In genomic region chr11:18390088-18390487, GRCh38 we compare ENCODE assay signal across 32 cellular contexts. TPM values are rescaled to one million over a fixed set of nuclear protein-coding genes. Genes with fewer than 3 reads are reported as not detected.
"Had no signal": no experiment of that assay in that cellular context is flagged by ENCODE, and none has a peak within 500 bp of the region (broad histone marks: within the 10 kb centered on the region; RNA-seq: fewer than 3 reads in every experiment).

No MANE protein-coding gene starts in this region.

- H3K27ac ChIP-seq: adrenal gland, body of pancreas, SJCRH30, SK-N-MC had no signal

- H3K9me3 ChIP-seq: adrenal gland, body of pancreas, SJCRH30 had no signal

- H3K4me3 ChIP-seq: adrenal gland, body of pancreas, SJCRH30, SK-N-MC had no signal

- H3K36me3 ChIP-seq: adrenal gland, SJCRH30 had no signal

- H3K27me3 ChIP-seq: adrenal gland, body of pancreas, SJCRH30 had no signal

- DNase-seq: activated CD4-positive, alpha-beta T cell treated with anti-CD3 and anti-CD28 coated beads, Interleukin-2, amount 10 ng/mL, durations not matched to agents 24 days and 14 days; activated CD4-positive, alpha-beta T cell treated with anti-CD3 and anti-CD28 coated beads, Interleukin-2, amount 50 U/mL, for 4 hours; activated CD8-positive, alpha-beta T cell treated with anti-CD3 and anti-CD28 coated beads for 36 hours; activated effector memory CD4-positive, alpha-beta T cell treated with anti-CD3 and anti-CD28 coated beads, Interleukin-2, amount 50 U/mL, for 16 hours; activated naive CD4-positive, alpha-beta T cell; activated naive CD4-positive, alpha-beta T cell treated with anti-CD3 and anti-CD28 coated beads, Interleukin-2, amount 50 U/mL, for 16 hours; activated T-cell treated with anti-CD3 and anti-CD28 coated beads, Interleukin-2, amount 50 U/mL, for 1 hour; activated T-cell treated with anti-CD3 and anti-CD28 coated beads, Interleukin-2, amount 50 U/mL, for 72 hours; adrenal gland; body of pancreas; caudate nucleus; cerebellar nuclear complex; NCI-H1105; NCI-H1417 treated with DMSO at 0.1 percent for 48 hours; NCI-H1930; NCI-H2081 treated with DMSO at 0.1 percent for 48 hours; NCI-H226; NCI-H446 treated with DMSO at 0.1 percent for 48 hours; NCI-H524; SHP77; SJCRH30 had no signal

- ATAC-seq: activated CD8-positive, alpha-beta T cell treated with anti-CD3 and anti-CD28 coated beads for 36 hours; activated T-cell treated with anti-CD3 and anti-CD28 coated beads, Interleukin-2, amount 50 U/mL, for 72 hours; activated T-helper 17 cell treated with anti-CD3 and anti-CD28 coated beads, Interleukin-2, amount 50 U/mL, for 72 hours; body of pancreas; Panc1 had no signal

- H3K27ac Mint-ChIP-seq: activated CD4-positive, alpha-beta T cell treated with anti-CD3 and anti-CD28 coated beads, Interleukin-2, amount 10 ng/mL, durations not matched to agents 24 days and 14 days; activated CD8-positive, alpha-beta T cell treated with anti-CD3 and anti-CD28 coated beads for 36 hours; activated T-cell treated with anti-CD3 and anti-CD28 coated beads, Interleukin-2, amount 50 U/mL, for 72 hours; activated T-helper 17 cell treated with anti-CD3 and anti-CD28 coated beads, Interleukin-2, amount 50 U/mL, for 72 hours; T-helper 2 cell treated with Interferon-gamma antibody and Interleukin-4, amounts not matched to agents 5 μg/mL and 100 μg/mL, for 36 hours had no signal

- FAIRE-seq: astrocyte, bronchial epithelial cell, TTC549 had no signal

- H3K9me3 Mint-ChIP-seq: activated CD4-positive, alpha-beta T cell treated with anti-CD3 and anti-CD28 coated beads, Interleukin-2, amount 10 ng/mL, durations not matched to agents 24 days and 14 days; activated CD8-positive, alpha-beta T cell treated with anti-CD3 and anti-CD28 coated beads for 36 hours; activated T-cell treated with anti-CD3 and anti-CD28 coated beads, Interleukin-2, amount 50 U/mL, for 72 hours; activated T-helper 17 cell treated with anti-CD3 and anti-CD28 coated beads, Interleukin-2, amount 50 U/mL, for 72 hours; T-helper 2 cell treated with Interferon-gamma antibody and Interleukin-4, amounts not matched to agents 5 μg/mL and 100 μg/mL, for 36 hours had no signal

- H3K4me3 Mint-ChIP-seq: activated CD4-positive, alpha-beta T cell treated with anti-CD3 and anti-CD28 coated beads, Interleukin-2, amount 10 ng/mL, durations not matched to agents 24 days and 14 days; activated CD8-positive, alpha-beta T cell treated with anti-CD3 and anti-CD28 coated beads for 36 hours; activated T-cell treated with anti-CD3 and anti-CD28 coated beads, Interleukin-2, amount 50 U/mL, for 72 hours; activated T-helper 17 cell treated with anti-CD3 and anti-CD28 coated beads, Interleukin-2, amount 50 U/mL, for 72 hours; T-helper 2 cell treated with Interferon-gamma antibody and Interleukin-4, amounts not matched to agents 5 μg/mL and 100 μg/mL, for 36 hours had no signal

- H3K27me3 Mint-ChIP-seq: activated CD4-positive, alpha-beta T cell treated with anti-CD3 and anti-CD28 coated beads, Interleukin-2, amount 10 ng/mL, durations not matched to agents 24 days and 14 days; activated CD8-positive, alpha-beta T cell treated with anti-CD3 and anti-CD28 coated beads for 36 hours; activated T-helper 17 cell treated with anti-CD3 and anti-CD28 coated beads, Interleukin-2, amount 50 U/mL, for 72 hours had no signal

RNA-seq across cellular contexts. Expression of gene LDHC, which starts 22.0 kb away (rescaled TPM):
- total RNA-seq: activated CD4-positive, alpha-beta T cell treated with anti-CD3 and anti-CD28 coated beads, Interleukin-2, amount 10 ng/mL, durations not matched to agents 24 days and 14 days; activated CD8-positive, alpha-beta memory T cell treated with anti-CD3 and anti-CD28 coated beads for 36 hours; activated CD8-positive, alpha-beta T cell treated with anti-CD3 and anti-CD28 coated beads for 36 hours; activated T-cell treated with anti-CD3 and anti-CD28 coated beads, Interleukin-2, amount 50 U/mL, for 72 hours; astrocyte; body of pancreas; LHCN-M2; RPMI7951; SJCRH30; T-helper 1 cell treated with Interleukin-12 subunit alpha and Interleukin-12 subunit beta and Interleukin-4 antibody, amounts not matched to agents 30 ng/mL and 1 ng/mL, for 36 hours had no signal
